Comparison of ENCODE assay signal across 12 cellular contexts in the genomic region with DNA sequence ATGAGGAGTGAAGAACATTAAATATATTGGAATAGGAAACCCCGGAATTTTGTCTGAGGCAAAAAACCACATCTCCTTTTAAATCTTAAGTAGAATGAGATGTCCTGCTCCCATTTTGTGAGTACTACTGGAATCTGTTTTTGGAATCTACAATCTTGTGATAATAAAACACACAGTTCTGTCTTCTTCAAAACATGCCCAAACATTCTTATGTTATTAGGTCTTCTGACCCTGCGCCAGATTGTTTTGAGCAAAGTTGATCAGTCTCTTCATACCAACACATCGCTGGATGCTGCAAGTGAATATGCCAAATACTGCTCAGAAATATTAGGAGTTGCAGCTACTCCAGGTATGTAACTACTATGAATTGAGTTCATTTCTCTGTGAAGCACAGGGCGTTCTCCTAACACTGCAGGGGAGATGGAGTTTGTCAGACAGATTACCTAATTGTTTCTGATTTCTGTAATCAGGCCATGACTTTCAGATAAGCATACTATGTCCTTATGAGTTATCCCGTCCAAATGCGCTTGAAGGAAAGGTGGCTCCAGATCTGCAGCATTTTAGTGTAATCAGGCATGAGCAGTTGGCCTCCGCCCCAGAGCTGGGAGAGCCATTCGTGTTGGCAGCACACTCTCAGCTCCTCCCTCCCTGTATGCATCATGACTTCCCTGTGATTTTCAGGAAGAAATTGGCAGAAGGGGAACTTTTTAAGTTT.
DNase-seq lines count a peak whose midpoint lies in the region; ATAC-seq and TF ChIP-seq lines count a peak whose summit lies in the region.
"Had no signal": no experiment of that assay in that cellular context is flagged by ENCODE, and none has a peak within 500 bp of the region (broad histone marks: within the 10 kb centered on the region; RNA-seq: fewer than 3 reads in every experiment).

No MANE protein-coding gene starts in this region.

- TF ChIP-seq CTCF in adrenal gland (IDR thresholded peaks at IDR 0.05) = no peak
- TF ChIP-seq CTCF in gastroesophageal sphincter (IDR thresholded peaks at IDR 0.05) = no peak
- TF ChIP-seq CTCF in WTC11 (IDR thresholded peaks at IDR 0.05) = no peak

- H3K9me3 Mint-ChIP-seq in WTC11 = no peaks in the 10 kb centered on the region
- H3K9me3 Mint-ChIP-seq: neural crest cell had no signal

- TF ChIP-seq POLR2A in adrenal gland (IDR thresholded peaks at IDR 0.05) (no peak), gastroesophageal sphincter (IDR thresholded peaks at IDR 0.05) (no peak)

- ATAC-seq in gastroesophageal sphincter (peak; percentile 55), WTC11 (no peak)

- POLR2A ChIA-PET in WTC11 (lab: Charles Lee) = no interaction called here

- H3K27me3 Mint-ChIP-seq in WTC11 (ENCODE audit: low read depth) = no peaks in the 10 kb centered on the region

- no peaks in the 10 kb centered on the region for H3K9me3 ChIP-seq in adrenal gland (replicated peaks in 1 of 3)
- H3K9me3 ChIP-seq in gastroesophageal sphincter = no peaks in the 10 kb centered on the region

- H3K36me3 ChIP-seq in adrenal gland (replicated peaks in 1 of 2) (no peaks in the 10 kb centered on the region), gastroesophageal sphincter (peaks cover 0 to 41% of the 10 kb centered on the region in 2 donors)

- TF ChIP-seq EP300 in gastroesophageal sphincter (IDR thresholded peaks at IDR 0.05) = no peak

- 78 to 86% (median 83%) methylated on average over 8 of the region's 8 CpGs for WGBS in adrenal gland, 4 donors
- 57 to 100% methylated on average over 3 to 8 of the region's 8 CpGs for WGBS in gastroesophageal sphincter (ENCODE audit: low coverage in 1 of 2), 2 donors

- H3K4me3 ChIP-seq in adrenal gland (no peak overlapping the region), gastroesophageal sphincter (no peak overlapping the region)

- no peak overlapping the region for H3K4me3 Mint-ChIP-seq in WTC11
- H3K4me3 Mint-ChIP-seq: neural crest cell had no signal

- intact Hi-C loops in adrenal gland (cut with DNase I) (no loop called here), posterior vena cava (cut with DNase I) (no loop called here)

- no peak overlapping the region for H3K27ac Mint-ChIP-seq in WTC11

- H3K4me1 Mint-ChIP-seq in WTC11 = no peaks in the 10 kb centered on the region

- DNase-seq in EH (ENCODE audit: low read depth) (peak; percentile 86), adrenal gland (peak in 6 of 7 donors; percentile 22 to 71 (median 35)), posterior vena cava (ENCODE audit: low spot score) (peak; percentile 88), WTC11 (ENCODE audit: low spot score) (no peak), DMS79 (lab: John Stamatoyannopoulos, UW) (no peak), NCI-H2107 (lab: John Stamatoyannopoulos, UW) (no peak)
- no peak for DNase-seq in activated naive CD4-positive, alpha-beta T cell treated with Interleukin-2 at 50 U/mL for 16 hours
- DNase-seq: activated naive CD4-positive, alpha-beta T cell; DMS 273 treated with DMSO at 0.1 percent for 48 hours; glutamatergic neuron had no signal

- H3K27ac ChIP-seq in adrenal gland (no peak overlapping the region), gastroesophageal sphincter (no peak overlapping the region)

- no peaks in the 10 kb centered on the region for H3K27me3 ChIP-seq in adrenal gland
- no peaks in the 10 kb centered on the region for H3K27me3 ChIP-seq in gastroesophageal sphincter

- peaks cover 69% of the 10 kb centered on the region for H3K36me3 Mint-ChIP-seq in WTC11

- CTCF ChIA-PET in WTC11 (lab: Charles Lee) = no interaction called here

- H3K4me1 ChIP-seq in adrenal gland (replicated peaks in 1 of 2) (no peaks in the 10 kb centered on the region), gastroesophageal sphincter (no peaks in the 10 kb centered on the region)

TF ChIP-seq in WTC11, 78 proteins besides CTCF, POLR2A, EP300 and RAD21 (continues in another document):
- TF ChIP-seq E2F1 (CRISPR knock-in tag; IDR thresholded peaks at IDR 0.05) (no peak), RELA (CRISPR knock-in tag; IDR thresholded peaks at IDR 0.05; ENCODE audit: borderline replicate concordance) (no peak), ZMAT4 (CRISPR knock-in tag; IDR thresholded peaks at IDR 0.05) (no peak), ERG (CRISPR knock-in tag; IDR thresholded peaks at IDR 0.05) (no peak), ZBTB21 (CRISPR knock-in tag; IDR thresholded peaks at IDR 0.05; ENCODE audit: borderline replicate concordance) (no peak), MXD4 (CRISPR knock-in tag; IDR thresholded peaks at IDR 0.05; ENCODE audit: borderline replicate concordance) (no peak), AR (CRISPR knock-in tag; IDR thresholded peaks at IDR 0.05) (no peak), ZNF219 (CRISPR knock-in tag; IDR thresholded peaks at IDR 0.05; ENCODE audit: borderline replicate concordance) (no peak), ZNF138 (CRISPR knock-in tag; conservative IDR thresholded peaks at IDR 0.05) (no peak), E2F5 (CRISPR knock-in tag; IDR thresholded peaks at IDR 0.05) (no peak), GRHL2 (CRISPR knock-in tag; IDR thresholded peaks at IDR 0.05; ENCODE audit: insufficient replicate concordance, severe bottlenecking) (no peak)
- TF ChIP-seq, protein P1, sequence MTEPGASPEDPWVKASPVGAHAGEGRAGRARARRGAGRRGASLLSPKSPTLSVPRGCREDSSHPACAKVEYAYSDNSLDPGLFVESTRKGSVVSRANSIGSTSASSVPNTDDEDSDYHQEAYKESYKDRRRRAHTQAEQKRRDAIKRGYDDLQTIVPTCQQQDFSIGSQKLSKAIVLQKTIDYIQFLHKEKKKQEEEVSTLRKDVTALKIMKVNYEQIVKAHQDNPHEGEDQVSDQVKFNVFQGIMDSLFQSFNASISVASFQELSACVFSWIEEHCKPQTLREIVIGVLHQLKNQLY (CRISPR knock-in tag; IDR thresholded peaks at IDR 0.05) = no peak

Comparison
In these comparisons a context has a peak if more than half of its experiments do, and no peak if none do; other contexts are left out.
1. DNase-seq: peak in EH (single experiment), adrenal gland (6 of 7) and posterior vena cava (single experiment); none in WTC11 (single experiment), DMS79 (single experiment), activated naive CD4-positive, alpha-beta T cell treated with Interleukin-2 at 50 U/mL for 16 hours (single experiment) and NCI-H2107 (single experiment).